In genomic region chr17:76925333-76925935, GRCh38 we compare ENCODE assay signal across 15 cellular contexts. TPM values are rescaled to one million over a fixed set of nuclear protein-coding genes. Genes with fewer than 3 reads are reported as not detected.
DNase-seq lines count a peak whose midpoint lies in the region; ATAC-seq and TF ChIP-seq lines count a peak whose summit lies in the region.
"Had no signal": no experiment of that assay in that cellular context is flagged by ENCODE, and none has a peak within 500 bp of the region (broad histone marks: within the 10 kb centered on the region; RNA-seq: fewer than 3 reads in every experiment).

No MANE protein-coding gene starts in this region.

- no peak overlapping the region for H2AFZ ChIP-seq in neuronal stem cell (ENCODE audit: low read length)

- no peaks in the 10 kb centered on the region for H3K9me3 Mint-ChIP-seq in central memory CD8-positive, alpha-beta T cell

- H3K27me3 ChIP-seq in neuronal stem cell (ENCODE audit: control insufficient read depth in 3 of 3, insufficient read depth in 3 of 3, low read depth in 1 of 3, low read length in 3 of 3), result no peaks in the 10 kb centered on the region

- no peak overlapping the region for H3K4me2 ChIP-seq in neuronal stem cell (ENCODE audit: insufficient read depth, low read length, poor library complexity, severe bottlenecking)

- peak overlapping the region; percentile 58 for H2AK5ac ChIP-seq in neuronal stem cell (ENCODE audit: low read depth, low read length)

- no peak overlapping the region for H3K18ac ChIP-seq in neuronal stem cell (ENCODE audit: low read length)

- peak; percentile 56 for ATAC-seq in left ventricle myocardium superior
- ATAC-seq in central memory CD8-positive, alpha-beta T cell (replicated peaks; ENCODE audit: extremely low read depth, poor library complexity, severe bottlenecking), result no peak

- H3K4ac ChIP-seq in neuronal stem cell (ENCODE audit: low read length), result no peak overlapping the region

- H3K4me3 Mint-ChIP-seq in central memory CD8-positive, alpha-beta T cell, result no peak overlapping the region

- intact Hi-C loops in left ventricle myocardium superior (cut with micrococcal nuclease), result no loop called here
- intact Hi-C loops in cardiac septum (cut with DNase I), result no loop called here

- H2BK5ac ChIP-seq in neuronal stem cell (ENCODE audit: low read length), result no peak overlapping the region

- no peak overlapping the region for H3K14ac ChIP-seq in neuronal stem cell (ENCODE audit: low read length)

- H3K27ac Mint-ChIP-seq in central memory CD8-positive, alpha-beta T cell (ENCODE audit: low read depth), result peak overlapping the region; percentile 80

- no peak overlapping the region for H2BK15ac ChIP-seq in neuronal stem cell (ENCODE audit: low read length)

- no peaks in the 10 kb centered on the region for H3K4me1 Mint-ChIP-seq in central memory CD8-positive, alpha-beta T cell

- no peak overlapping the region for H3K9ac ChIP-seq in neuronal stem cell (ENCODE audit: low read depth, low read length, poor library complexity)

- H3K23ac ChIP-seq in neuronal stem cell (ENCODE audit: low read depth, low read length, poor library complexity), result no peak overlapping the region

- H2BK12ac ChIP-seq in neuronal stem cell (ENCODE audit: low read length), result no peak overlapping the region

- no peak overlapping the region for H3K4me3 ChIP-seq in neuronal stem cell (ENCODE audit: low read length in 2 of 2)

- no peak for DNase-seq in left ventricle myocardium superior
- DNase-seq in cardiac septum (ENCODE audit: low spot score), result no peak
- DNase-seq in central memory CD8-positive, alpha-beta T cell (ENCODE audit: low spot score in 2 of 2), result no peak
- DNase-seq in neuronal stem cell (ENCODE audit: low spot score), result no peak
- DNase-seq in NCI-H524 (lab: John Stamatoyannopoulos, UW), result no peak
- no peak for DNase-seq in Ammon's horn (ENCODE audit: low spot score)
- no peak for DNase-seq in epidermal melanocyte (ENCODE audit: insufficient read length, low spot score)
- no peak for DNase-seq in erythroblast (lab: John Stamatoyannopoulos, UW)
- DNase-seq: HCEC 1CT, NCI-H1436 treated with DMSO at 0.1 percent for 48 hours, NCI-H2081, NCI-H2227 treated with DMSO at 0.1 percent for 48 hours, NCI-H526, OCI-M1 had no signal

- no peaks in the 10 kb centered on the region for H3K79me1 ChIP-seq in neuronal stem cell (ENCODE audit: low read depth, low read length)

- H4K8ac ChIP-seq in neuronal stem cell (ENCODE audit: low read depth, low read length), result no peak overlapping the region

- no peak for TF ChIP-seq POLR2A in erythroblast (IDR thresholded peaks at IDR 0.05; ENCODE audit: low read length)

- no peaks in the 10 kb centered on the region for H3K36me3 Mint-ChIP-seq in central memory CD8-positive, alpha-beta T cell (ENCODE audit: insufficient read depth)

- WGBS in neuronal stem cell (ENCODE audit: extremely low coverage in 2 of 2, insufficient read length in 2 of 2, insufficient replicate concordance in 1 of 2), 2 donors, result no CpG with 5 or more reads among the region's 13 CpGs

- H3K27ac ChIP-seq in neuronal stem cell (replicated peaks; ENCODE audit: low read length), result no peak overlapping the region

- H3K9me3 ChIP-seq in neuronal stem cell (replicated peaks in 1 of 2; ENCODE audit: control insufficient read depth in 2 of 2, insufficient read depth in 1 of 2, low read depth in 1 of 2, low read length in 2 of 2), result no peaks in the 10 kb centered on the region
- H3K9me3 ChIP-seq: Caco-2 had no signal

- peaks cover 66% of the 10 kb centered on the region for H3K27me3 Mint-ChIP-seq in central memory CD8-positive, alpha-beta T cell

- no peak overlapping the region for H4K91ac ChIP-seq in neuronal stem cell (ENCODE audit: low read depth, low read length, poor library complexity)

- H2BK120ac ChIP-seq in neuronal stem cell (ENCODE audit: low read depth, low read length), result no peak overlapping the region

- H3K4me1 ChIP-seq in neuronal stem cell (ENCODE audit: control insufficient read depth in 2 of 2, insufficient read depth in 1 of 2, low read depth in 1 of 2, low read length in 2 of 2), result peaks cover 0 to 14% of the 10 kb centered on the region in 2 donors

- H3K36me3 ChIP-seq in neuronal stem cell (replicated peaks in 1 of 2; ENCODE audit: control insufficient read depth in 2 of 2, insufficient read depth in 2 of 2, low read length in 2 of 2), result peaks cover 0 to 43% of the 10 kb centered on the region in 2 donors

RNA-seq across cellular contexts. Expression of gene MGAT5B, which starts 57.2 kb away (rescaled TPM):
- total RNA-seq in left ventricle myocardium superior, result not detected
- 0.13 TPM for total RNA-seq in cardiac septum
- 5.6 TPM for polyA plus RNA-seq in neuronal stem cell (2013, experiment 1 of 2)
- 5.4 TPM for polyA plus RNA-seq in neuronal stem cell (2013, experiment 2 of 2)
